In the genomic region with DNA sequence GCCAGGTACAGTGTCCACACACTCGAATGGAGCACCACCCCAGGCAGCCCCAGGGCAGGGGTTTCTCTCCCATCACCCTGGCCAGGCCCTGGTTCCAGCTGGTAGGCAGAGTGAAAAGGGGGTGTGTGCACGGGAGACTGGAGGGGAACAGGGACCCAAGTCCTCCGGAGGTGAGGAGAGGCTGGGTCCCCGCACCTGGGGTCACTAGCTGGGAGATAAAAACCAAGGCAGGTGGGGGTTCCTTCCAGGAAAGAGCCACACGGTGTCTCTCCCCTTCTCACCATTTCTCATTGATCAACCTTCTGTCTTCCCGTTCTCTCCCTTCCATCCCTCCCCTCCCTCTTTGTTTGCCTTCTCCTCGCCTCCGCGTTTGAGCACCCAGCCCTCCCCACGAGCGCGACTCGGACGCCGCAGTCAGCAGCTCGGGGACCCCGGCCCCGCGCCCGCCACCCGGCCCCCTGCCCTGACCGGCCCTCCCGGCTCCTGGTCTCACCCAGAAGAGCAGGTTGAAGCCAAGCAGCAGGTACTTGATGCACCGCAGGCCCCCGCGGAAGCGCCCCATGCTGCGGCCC, we compare ENCODE assay signal across 7 cellular contexts. TPM values are rescaled to one million over a fixed set of nuclear protein-coding genes. Genes with fewer than 3 reads are reported as not detected.
DNase-seq lines count a peak whose midpoint lies in the region; ATAC-seq and TF ChIP-seq lines count a peak whose summit lies in the region.

No MANE protein-coding gene starts in this region.

- peak overlapping the region; percentile 56 for H3K4me3 ChIP-seq in HFF-Myc (replicated peaks; ENCODE audit: low read depth, low read length)
- peak overlapping the region; percentile 58; the same call in 1 of the 2 replicates for H3K4me3 ChIP-seq in iPS DF 6.9 (ENCODE audit: low read length)
- peak overlapping the region; percentile 37 to 69 (median 60) for H3K4me3 ChIP-seq in skeletal muscle tissue (ENCODE audit: low read length in 3 of 3)

- ATAC-seq in activated CD8-positive, alpha-beta T cell treated with anti-CD3 and anti-CD28 coated beads for 36 hours, result peak; percentile 10
- no peak for ATAC-seq in left lobe of liver

- no peaks in the 10 kb centered on the region for H3K9me3 Mint-ChIP-seq in activated CD8-positive, alpha-beta T cell treated with anti-CD3 and anti-CD28 coated beads for 36 hours

- H3K36me3 ChIP-seq in iPS DF 6.9 (ENCODE audit: control insufficient read depth, insufficient read depth, low read length) (no peaks in the 10 kb centered on the region), skeletal muscle tissue (ENCODE audit: control insufficient read depth in 3 of 3, insufficient read depth in 3 of 3, low read length in 3 of 3) (no peaks in the 10 kb centered on the region)

- POLR2A ChIA-PET in activated CD8-positive, alpha-beta T cell treated with anti-CD3 and anti-CD28 coated beads for 36 hours (lab: Charles Lee), result interaction anchor here (1.5 kb wide), 1 partner anchor 10 kb away, joined by 5 read pairs; no protein-coding TSS in a partner anchor

- H3K9ac ChIP-seq in skeletal muscle tissue (ENCODE audit: low read depth in 1 of 3, low read length in 3 of 3), result peak overlapping the region in 2 of 3 donors; percentile 33 to 42

- peaks cover 32% of the 10 kb centered on the region for H3K4me1 Mint-ChIP-seq in activated CD8-positive, alpha-beta T cell treated with anti-CD3 and anti-CD28 coated beads for 36 hours (ENCODE audit: low read depth)

- H3K27ac ChIP-seq in iPS DF 6.9 (ENCODE audit: low read length) (no peak overlapping the region), skeletal muscle tissue (ENCODE audit: low read depth, low read length) (no peak overlapping the region)

- intact Hi-C loops in activated CD8-positive, alpha-beta T cell treated with anti-CD3 and anti-CD28 coated beads for 36 hours (cut with micrococcal nuclease), result no loop called here

- H3K27me3 ChIP-seq in iPS DF 6.9 (ENCODE audit: control insufficient read depth, insufficient read depth, low read length), result no peaks in the 10 kb centered on the region
- H3K27me3 ChIP-seq in skeletal muscle tissue (ENCODE audit: control insufficient read depth in 3 of 3, insufficient read depth in 3 of 3, low read length in 3 of 3), result peaks cover 0 to 10% (median 4%) of the 10 kb centered on the region in 3 donors

- H3K9me3 ChIP-seq in iPS DF 6.9 (ENCODE audit: control insufficient read depth, insufficient read depth, low read length) (no peaks in the 10 kb centered on the region), skeletal muscle tissue (ENCODE audit: control insufficient read depth in 3 of 3, low read length in 3 of 3) (no peaks in the 10 kb centered on the region)

- H3K36me3 Mint-ChIP-seq in activated CD8-positive, alpha-beta T cell treated with anti-CD3 and anti-CD28 coated beads for 36 hours (ENCODE audit: low read depth), result no peaks in the 10 kb centered on the region

- no peak for DNase-seq in HFF-Myc (ENCODE audit: extremely low read depth, low read depth)
- DNase-seq in activated CD8-positive, alpha-beta T cell treated with anti-CD3 and anti-CD28 coated beads for 36 hours, result no peak
- no peak for DNase-seq in iPS DF 6.9 (ENCODE audit: low read depth, low spot score)
- DNase-seq in DMS153 (lab: John Stamatoyannopoulos, UW), result no peak
- DNase-seq in left lobe of liver (ENCODE audit: low spot score), result no peak
- DNase-seq in stimulated activated CD4-positive, alpha-beta T cell treated with anti-CD3 and anti-CD28 coated beads, Interleukin-4, amount 100 ng/mL, for 1 hour, result no peak

- WGBS in iPS DF 6.9 (ENCODE audit: insufficient coverage, insufficient read length), result no CpG with 5 or more reads among the region's 28 CpGs

- H3K27ac Mint-ChIP-seq in activated CD8-positive, alpha-beta T cell treated with anti-CD3 and anti-CD28 coated beads for 36 hours, result no peak overlapping the region

- no peaks in the 10 kb centered on the region for H3K27me3 Mint-ChIP-seq in activated CD8-positive, alpha-beta T cell treated with anti-CD3 and anti-CD28 coated beads for 36 hours

- peak overlapping the region; percentile 77 for H3K4me3 Mint-ChIP-seq in activated CD8-positive, alpha-beta T cell treated with anti-CD3 and anti-CD28 coated beads for 36 hours

- no peak for TF ChIP-seq CTCF in HFF-Myc (IDR thresholded peaks at IDR 0.05; ENCODE audit: low read depth, low read length, missing control alignments)
- TF ChIP-seq CTCF in activated CD8-positive, alpha-beta T cell treated with anti-CD3 and anti-CD28 coated beads for 36 hours (IDR thresholded peaks at IDR 0.05), result no peak

- H3K4me1 ChIP-seq in iPS DF 6.9 (ENCODE audit: control insufficient read depth, insufficient read depth, low read length) (peaks cover 6% of the 10 kb centered on the region; the same call in 1 of the 2 replicates), skeletal muscle tissue (ENCODE audit: control insufficient read depth in 3 of 3, insufficient read depth in 3 of 3, low read length in 3 of 3) (peaks cover 0 to 12% (median 0%) of the 10 kb centered on the region in 3 donors)

- CTCF ChIA-PET in activated CD8-positive, alpha-beta T cell treated with anti-CD3 and anti-CD28 coated beads for 36 hours (lab: Charles Lee), result interaction anchor here (1.2 to 1.5 kb wide), 2 partner anchors 10 kb away, joined by 3 to 4 read pairs; no protein-coding TSS in a partner anchor

RNA-seq across cellular contexts. Expression of a gene that starts 0.3 kb away (rescaled TPM):
- under 1 TPM; 0.74 to 0.90 TPM for total RNA-seq in activated CD8-positive, alpha-beta T cell treated with anti-CD3 and anti-CD28 coated beads for 36 hours
- total RNA-seq in skeletal muscle tissue (6.8 TPM), left lobe of liver (0.60 TPM)

RNA-seq across cellular contexts. Expression of a gene that starts 59.3 kb away (rescaled TPM):
- not detected for total RNA-seq in activated CD8-positive, alpha-beta T cell treated with anti-CD3 and anti-CD28 coated beads for 36 hours
- total RNA-seq in skeletal muscle tissue, result not detected
- total RNA-seq in left lobe of liver, result not detected
